Comparison of ENCODE assay signal across 18 cellular contexts in genomic region chr6:161351855-161352254, GRCh38.
"Had no signal": no experiment of that assay in that cellular context is flagged by ENCODE, and none has a peak within 500 bp of the region (broad histone marks: within the 10 kb centered on the region; RNA-seq: fewer than 3 reads in every experiment).

No MANE protein-coding gene starts in this region.

- H3K4me3 Mint-ChIP-seq: activated B cell treated with CpG ODN at 0.5 μM for 24 hours; activated naive CD8-positive, alpha-beta T cell treated with anti-CD3 and anti-CD28 coated beads, Interleukin-2, amount 50 U/mL, for 24 hours; effector memory CD8-positive, alpha-beta T cell; nephron; stimulated activated naive B cell treated with anti-CD40 and anti-IgM and Interleukin-4, amounts not matched to agents 10 μg/mL and 1 μg/mL and 100 μg/mL, for 72 hours had no signal

- H3K27ac ChIP-seq: ascending aorta, tibial nerve, vagina had no signal

- H3K9me3 Mint-ChIP-seq: activated B cell treated with CpG ODN at 0.5 μM for 24 hours; activated naive CD8-positive, alpha-beta T cell treated with anti-CD3 and anti-CD28 coated beads, Interleukin-2, amount 50 U/mL, for 24 hours; effector memory CD8-positive, alpha-beta T cell; nephron had no signal

- DNase-seq: activated B cell treated with CpG ODN at 0.5 μM for 24 hours; activated CD4-positive, alpha-beta T cell treated with anti-CD3 and anti-CD28 coated beads, Interleukin-2, amount 50 U/mL, for 1 hour; activated naive CD4-positive, alpha-beta T cell treated with Interleukin-2 at 50 U/mL for 16 hours; activated naive CD8-positive, alpha-beta T cell treated with anti-CD3 and anti-CD28 coated beads, Interleukin-2, amount 50 U/mL, for 24 hours; activated T-cell treated with anti-CD3 and anti-CD28 coated beads for 4 hours; dermis blood vessel endothelial cell; effector memory CD8-positive, alpha-beta T cell; head of caudate nucleus; kidney glomerular epithelial cell; nucleus accumbens; posterior cingulate gyrus; retina; stimulated activated CD4-positive, alpha-beta T cell treated with anti-CD3 and anti-CD28 coated beads, Interleukin-2, amount 100 ng/mL, for 48 hours; stimulated activated naive B cell treated with anti-CD40 and anti-IgM and Interleukin-4, amounts not matched to agents 10 μg/mL and 1 μg/mL and 100 μg/mL, for 72 hours had no signal

- H3K27me3 Mint-ChIP-seq: activated B cell treated with CpG ODN at 0.5 μM for 24 hours; activated naive CD8-positive, alpha-beta T cell treated with anti-CD3 and anti-CD28 coated beads, Interleukin-2, amount 50 U/mL, for 24 hours; effector memory CD8-positive, alpha-beta T cell had no signal

- H3K27ac Mint-ChIP-seq: activated B cell treated with CpG ODN at 0.5 μM for 24 hours; activated naive CD8-positive, alpha-beta T cell treated with anti-CD3 and anti-CD28 coated beads, Interleukin-2, amount 50 U/mL, for 24 hours; effector memory CD8-positive, alpha-beta T cell; nephron; stimulated activated naive B cell treated with anti-CD40 and anti-IgM and Interleukin-4, amounts not matched to agents 10 μg/mL and 1 μg/mL and 100 μg/mL, for 72 hours had no signal

- H3K4me3 ChIP-seq: ascending aorta, tibial nerve, vagina had no signal

- ATAC-seq: activated naive CD8-positive, alpha-beta T cell treated with anti-CD3 and anti-CD28 coated beads, Interleukin-2, amount 50 U/mL, for 24 hours; effector memory CD8-positive, alpha-beta T cell; stimulated activated naive B cell treated with anti-CD40 and anti-IgM and Interleukin-4, amounts not matched to agents 10 μg/mL and 1 μg/mL and 100 μg/mL, for 72 hours had no signal
